Comparison of ENCODE assay signal across 1 cellular context in genomic region chr22:24969588-24970301, GRCh38.
TF ChIP-seq lines count a peak whose summit lies in the region.

No MANE protein-coding gene starts in this region.

TF ChIP-seq in H1, 55 proteins besides CTCF, POLR2A, EP300 and RAD21:
- no peak for TF ChIP-seq CBX5 (IDR thresholded peaks at IDR 0.05; ENCODE audit: low read depth, low read length)
- TF ChIP-seq GABPA (IDR thresholded peaks at IDR 0.05; ENCODE audit: borderline replicate concordance, insufficient read depth, low read length), result no peak
- TF ChIP-seq RNF2 (IDR thresholded peaks at IDR 0.05; ENCODE audit: borderline replicate concordance, low read depth, low read length, missing control alignments, poor library complexity, severe bottlenecking), result no peak
- TF ChIP-seq TEAD4 (IDR thresholded peaks at IDR 0.05; ENCODE audit: low read depth, low read length), result no peak
- no peak for TF ChIP-seq ASH2L (IDR thresholded peaks at IDR 0.05; ENCODE audit: low read length)
- TF ChIP-seq CTBP2 (IDR thresholded peaks at IDR 0.05; ENCODE audit: borderline replicate concordance, insufficient read depth, insufficient read length, low read length), result no peak
- TF ChIP-seq CEBPB (IDR thresholded peaks at IDR 0.05; ENCODE audit: low read depth, low read length), result no peak
- no peak for TF ChIP-seq MAFK (IDR thresholded peaks at IDR 0.05; ENCODE audit: low read depth, low read length)
- no peak for TF ChIP-seq NRF1 (IDR thresholded peaks at IDR 0.05; ENCODE audit: low read depth, low read length)
- no peak for TF ChIP-seq BRCA1 (IDR thresholded peaks at IDR 0.05; ENCODE audit: low read depth, low read length)
